ENCODE assay signal across 3 cellular contexts in the genomic region with DNA sequence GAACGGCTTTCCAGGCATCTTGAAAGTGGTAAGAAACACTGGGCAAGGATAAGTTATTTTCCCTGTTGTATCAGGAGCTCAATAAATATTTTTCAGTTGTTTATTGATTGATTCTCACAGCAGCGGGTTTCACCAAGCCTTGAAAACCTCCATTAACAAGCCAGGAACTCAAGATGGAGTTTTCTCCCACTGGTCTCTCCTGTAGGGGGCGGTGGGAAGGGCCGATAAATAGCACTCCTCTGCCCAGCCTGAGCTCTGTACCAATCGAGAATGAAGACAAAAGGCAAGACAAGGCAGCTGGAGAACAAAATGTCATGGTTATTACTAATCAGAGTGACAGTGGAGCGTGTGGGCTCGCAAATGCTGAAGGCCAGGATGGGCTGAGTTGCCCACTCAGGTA.
TF ChIP-seq lines count a peak whose summit lies in the region.

No MANE protein-coding gene starts in this region.

TF ChIP-seq in SK-N-SH, 30 proteins besides CTCF, POLR2A, EP300 and RAD21:
- no peak for TF ChIP-seq JUND (IDR thresholded peaks at IDR 0.05)
- TF ChIP-seq, protein P1, sequence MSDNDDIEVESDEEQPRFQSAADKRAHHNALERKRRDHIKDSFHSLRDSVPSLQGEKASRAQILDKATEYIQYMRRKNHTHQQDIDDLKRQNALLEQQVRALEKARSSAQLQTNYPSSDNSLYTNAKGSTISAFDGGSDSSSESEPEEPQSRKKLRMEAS (IDR thresholded peaks at IDR 0.05; ENCODE audit: low read depth): no peak
- TF ChIP-seq TAF1 (IDR thresholded peaks at IDR 0.05; ENCODE audit: borderline replicate concordance, low read depth, low read length): no peak

TF ChIP-seq in SK-N-SH treated with all-trans-retinoic acid at 6 μM for 48 hours, 23 proteins besides CTCF, POLR2A, EP300 and RAD21:
- TF ChIP-seq, protein P2, sequence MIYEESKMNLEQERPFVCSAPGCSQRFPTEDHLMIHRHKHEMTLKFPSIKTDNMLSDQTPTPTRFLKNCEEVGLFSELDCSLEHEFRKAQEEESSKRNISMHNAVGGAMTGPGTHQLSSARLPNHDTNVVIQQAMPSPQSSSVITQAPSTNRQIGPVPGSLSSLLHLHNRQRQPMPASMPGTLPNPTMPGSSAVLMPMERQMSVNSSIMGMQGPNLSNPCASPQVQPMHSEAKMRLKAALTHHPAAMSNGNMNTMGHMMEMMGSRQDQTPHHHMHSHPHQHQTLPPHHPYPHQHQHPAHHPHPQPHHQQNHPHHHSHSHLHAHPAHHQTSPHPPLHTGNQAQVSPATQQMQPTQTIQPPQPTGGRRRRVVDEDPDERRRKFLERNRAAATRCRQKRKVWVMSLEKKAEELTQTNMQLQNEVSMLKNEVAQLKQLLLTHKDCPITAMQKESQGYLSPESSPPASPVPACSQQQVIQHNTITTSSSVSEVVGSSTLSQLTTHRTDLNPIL (CRISPR knock-in tag; IDR thresholded peaks at IDR 0.05; ENCODE audit: low read depth): no peak
- TF ChIP-seq, protein P3, sequence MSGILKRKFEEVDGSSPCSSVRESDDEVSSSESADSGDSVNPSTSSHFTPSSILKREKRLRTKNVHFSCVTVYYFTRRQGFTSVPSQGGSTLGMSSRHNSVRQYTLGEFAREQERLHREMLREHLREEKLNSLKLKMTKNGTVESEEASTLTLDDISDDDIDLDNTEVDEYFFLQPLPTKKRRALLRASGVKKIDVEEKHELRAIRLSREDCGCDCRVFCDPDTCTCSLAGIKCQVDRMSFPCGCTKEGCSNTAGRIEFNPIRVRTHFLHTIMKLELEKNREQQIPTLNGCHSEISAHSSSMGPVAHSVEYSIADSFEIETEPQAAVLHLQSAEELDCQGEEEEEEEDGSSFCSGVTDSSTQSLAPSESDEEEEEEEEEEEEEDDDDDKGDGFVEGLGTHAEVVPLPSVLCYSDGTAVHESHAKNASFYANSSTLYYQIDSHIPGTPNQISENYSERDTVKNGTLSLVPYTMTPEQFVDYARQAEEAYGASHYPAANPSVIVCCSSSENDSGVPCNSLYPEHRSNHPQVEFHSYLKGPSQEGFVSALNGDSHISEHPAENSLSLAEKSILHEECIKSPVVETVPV (CRISPR knock-in tag; IDR thresholded peaks at IDR 0.05): no peak
- TF ChIP-seq RARB (CRISPR knock-in tag; IDR thresholded peaks at IDR 0.05): no peak
- no peak for TF ChIP-seq ZFP3 (CRISPR knock-in tag; IDR thresholded peaks at IDR 0.05)
- TF ChIP-seq, protein P4, sequence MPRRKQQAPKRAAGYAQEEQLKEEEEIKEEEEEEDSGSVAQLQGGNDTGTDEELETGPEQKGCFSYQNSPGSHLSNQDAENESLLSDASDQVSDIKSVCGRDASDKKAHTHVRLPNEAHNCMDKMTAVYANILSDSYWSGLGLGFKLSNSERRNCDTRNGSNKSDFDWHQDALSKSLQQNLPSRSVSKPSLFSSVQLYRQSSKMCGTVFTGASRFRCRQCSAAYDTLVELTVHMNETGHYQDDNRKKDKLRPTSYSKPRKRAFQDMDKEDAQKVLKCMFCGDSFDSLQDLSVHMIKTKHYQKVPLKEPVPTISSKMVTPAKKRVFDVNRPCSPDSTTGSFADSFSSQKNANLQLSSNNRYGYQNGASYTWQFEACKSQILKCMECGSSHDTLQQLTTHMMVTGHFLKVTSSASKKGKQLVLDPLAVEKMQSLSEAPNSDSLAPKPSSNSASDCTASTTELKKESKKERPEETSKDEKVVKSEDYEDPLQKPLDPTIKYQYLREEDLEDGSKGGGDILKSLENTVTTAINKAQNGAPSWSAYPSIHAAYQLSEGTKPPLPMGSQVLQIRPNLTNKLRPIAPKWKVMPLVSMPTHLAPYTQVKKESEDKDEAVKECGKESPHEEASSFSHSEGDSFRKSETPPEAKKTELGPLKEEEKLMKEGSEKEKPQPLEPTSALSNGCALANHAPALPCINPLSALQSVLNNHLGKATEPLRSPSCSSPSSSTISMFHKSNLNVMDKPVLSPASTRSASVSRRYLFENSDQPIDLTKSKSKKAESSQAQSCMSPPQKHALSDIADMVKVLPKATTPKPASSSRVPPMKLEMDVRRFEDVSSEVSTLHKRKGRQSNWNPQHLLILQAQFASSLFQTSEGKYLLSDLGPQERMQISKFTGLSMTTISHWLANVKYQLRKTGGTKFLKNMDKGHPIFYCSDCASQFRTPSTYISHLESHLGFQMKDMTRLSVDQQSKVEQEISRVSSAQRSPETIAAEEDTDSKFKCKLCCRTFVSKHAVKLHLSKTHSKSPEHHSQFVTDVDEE (CRISPR knock-in tag; IDR thresholded peaks at IDR 0.05): no peak
- TF ChIP-seq ESRRG (CRISPR knock-in tag; IDR thresholded peaks at IDR 0.05): no peak
- TF ChIP-seq ZNF70 (CRISPR knock-in tag; IDR thresholded peaks at IDR 0.05): no peak
- TF ChIP-seq TCF4 (CRISPR knock-in tag; IDR thresholded peaks at IDR 0.05; ENCODE audit: borderline replicate concordance): no peak
- no peak for TF ChIP-seq ARNTL (CRISPR knock-in tag; IDR thresholded peaks at IDR 0.05; ENCODE audit: borderline replicate concordance, low read depth)
- TF ChIP-seq OSR1 (CRISPR knock-in tag; IDR thresholded peaks at IDR 0.05): no peak
- no peak for TF ChIP-seq GLIS3 (CRISPR knock-in tag; IDR thresholded peaks at IDR 0.05)
- no peak for TF ChIP-seq TOX (CRISPR knock-in tag; IDR thresholded peaks at IDR 0.05; ENCODE audit: borderline replicate concordance)
- TF ChIP-seq, protein P5, sequence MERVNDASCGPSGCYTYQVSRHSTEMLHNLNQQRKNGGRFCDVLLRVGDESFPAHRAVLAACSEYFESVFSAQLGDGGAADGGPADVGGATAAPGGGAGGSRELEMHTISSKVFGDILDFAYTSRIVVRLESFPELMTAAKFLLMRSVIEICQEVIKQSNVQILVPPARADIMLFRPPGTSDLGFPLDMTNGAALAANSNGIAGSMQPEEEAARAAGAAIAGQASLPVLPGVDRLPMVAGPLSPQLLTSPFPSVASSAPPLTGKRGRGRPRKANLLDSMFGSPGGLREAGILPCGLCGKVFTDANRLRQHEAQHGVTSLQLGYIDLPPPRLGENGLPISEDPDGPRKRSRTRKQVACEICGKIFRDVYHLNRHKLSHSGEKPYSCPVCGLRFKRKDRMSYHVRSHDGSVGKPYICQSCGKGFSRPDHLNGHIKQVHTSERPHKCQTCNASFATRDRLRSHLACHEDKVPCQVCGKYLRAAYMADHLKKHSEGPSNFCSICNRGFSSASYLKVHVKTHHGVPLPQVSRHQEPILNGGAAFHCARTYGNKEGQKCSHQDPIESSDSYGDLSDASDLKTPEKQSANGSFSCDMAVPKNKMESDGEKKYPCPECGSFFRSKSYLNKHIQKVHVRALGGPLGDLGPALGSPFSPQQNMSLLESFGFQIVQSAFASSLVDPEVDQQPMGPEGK (CRISPR knock-in tag; IDR thresholded peaks at IDR 0.05; ENCODE audit: borderline replicate concordance): no peak
- TF ChIP-seq BACH2 (CRISPR knock-in tag; IDR thresholded peaks at IDR 0.05; ENCODE audit: borderline replicate concordance): no peak
- TF ChIP-seq SNAI2 (CRISPR knock-in tag; IDR thresholded peaks at IDR 0.05): no peak

TF ChIP-seq in endothelial cell of umbilical vein, 7 proteins besides CTCF, POLR2A, EP300 and RAD21:
- TF ChIP-seq EZH2 (IDR thresholded peaks at IDR 0.05; ENCODE audit: borderline replicate concordance, low read depth, low read length, severe bottlenecking) (no peak), MYC (IDR thresholded peaks at IDR 0.05; ENCODE audit: low read depth, low read length) (no peak), POLR2AphosphoS5 (IDR thresholded peaks at IDR 0.05; ENCODE audit: insufficient read depth, low read depth, low read length) (no peak), JUN (IDR thresholded peaks at IDR 0.05; ENCODE audit: borderline replicate concordance, insufficient read depth, insufficient read length, low read depth) (no peak), FOS (IDR thresholded peaks at IDR 0.05; ENCODE audit: borderline replicate concordance, insufficient read depth, low read length) (no peak), GATA2 (IDR thresholded peaks at IDR 0.05; ENCODE audit: insufficient read depth, insufficient read length, low read depth, low read length) (no peak)
- TF ChIP-seq, protein P1 (IDR thresholded peaks at IDR 0.05; ENCODE audit: insufficient read depth, insufficient read length): no peak
